In genomic region chrX:78574306-78574705, GRCh38 we compare ENCODE assay signal across 23 cellular contexts.
"Had no signal": no experiment of that assay in that cellular context is flagged by ENCODE, and none has a peak within 500 bp of the region (broad histone marks: within the 10 kb centered on the region; RNA-seq: fewer than 3 reads in every experiment).

No MANE protein-coding gene starts in this region.

- DNase-seq: activated B cell treated with CpG ODN at 0.5 μM for 24 hours; activated CD4-positive, alpha-beta T cell treated with anti-CD3 and anti-CD28 coated beads, Interleukin-2, amount 50 U/mL, for 1 hour; activated CD8-positive, alpha-beta T cell treated with anti-CD3 and anti-CD28 coated beads for 36 hours; activated T-cell treated with anti-CD3 and anti-CD28 coated beads, Interleukin-2, amount 50 U/mL, for 4 hours; central memory CD4-positive, alpha-beta T cell; effector memory CD4-positive, alpha-beta T cell; glutamatergic neuron; islet precursor cell; left ventricle myocardium superior; naive thymus-derived CD8-positive, alpha-beta T cell; posterior cingulate gyrus; right lobe of liver; stimulated activated CD4-positive, alpha-beta T cell treated with anti-CD3 and anti-CD28 coated beads, Interleukin-12 subunit alpha, Interleukin-12 subunit beta, amount 100 ng/mL, for 4 hours; stimulated activated CD4-positive, alpha-beta T cell treated with anti-CD3 and anti-CD28 coated beads, Interleukin-4, amount 100 ng/mL, for 1 hour; stimulated activated naive CD8-positive, alpha-beta T cell treated with anti-CD3 and anti-CD28 coated beads, Interleukin-15, Interleukin-2, amounts not matched to agents 100 U/mL and 50 U/mL, for 24 hours; SW 1271; T-helper 9 cell; testis; uterus had no signal

- H3K27ac ChIP-seq: breast epithelium, hepatocyte, right lobe of liver, skin epidermis, testis, uterus had no signal

- H3K4me3 ChIP-seq: breast epithelium, hepatocyte, right lobe of liver, skin epidermis, testis, uterus had no signal

- ATAC-seq: activated CD8-positive, alpha-beta T cell treated with anti-CD3 and anti-CD28 coated beads for 36 hours; activated naive CD4-positive, alpha-beta T cell treated with anti-CD3 and anti-CD28 coated beads, Interleukin-2, amount 50 U/mL, for 72 hours; activated T-cell treated with anti-CD3 and anti-CD28 coated beads, Interleukin-2, amount 50 U/mL, for 4 hours; naive thymus-derived CD8-positive, alpha-beta T cell; right lobe of liver; stimulated activated naive CD8-positive, alpha-beta T cell treated with anti-CD3 and anti-CD28 coated beads, Interleukin-15, Interleukin-2, amounts not matched to agents 100 U/mL and 50 U/mL, for 24 hours had no signal

- H3K36me3 ChIP-seq: breast epithelium, right lobe of liver, uterus had no signal

- H3K4me1 ChIP-seq: breast epithelium, right lobe of liver, testis, uterus had no signal

- H3K9me3 ChIP-seq: breast epithelium, right lobe of liver, testis, uterus had no signal

- H3K27me3 ChIP-seq: hepatocyte, right lobe of liver, testis, uterus had no signal
